Comparison of ENCODE assay signal across 7 cellular contexts in the genomic region with DNA sequence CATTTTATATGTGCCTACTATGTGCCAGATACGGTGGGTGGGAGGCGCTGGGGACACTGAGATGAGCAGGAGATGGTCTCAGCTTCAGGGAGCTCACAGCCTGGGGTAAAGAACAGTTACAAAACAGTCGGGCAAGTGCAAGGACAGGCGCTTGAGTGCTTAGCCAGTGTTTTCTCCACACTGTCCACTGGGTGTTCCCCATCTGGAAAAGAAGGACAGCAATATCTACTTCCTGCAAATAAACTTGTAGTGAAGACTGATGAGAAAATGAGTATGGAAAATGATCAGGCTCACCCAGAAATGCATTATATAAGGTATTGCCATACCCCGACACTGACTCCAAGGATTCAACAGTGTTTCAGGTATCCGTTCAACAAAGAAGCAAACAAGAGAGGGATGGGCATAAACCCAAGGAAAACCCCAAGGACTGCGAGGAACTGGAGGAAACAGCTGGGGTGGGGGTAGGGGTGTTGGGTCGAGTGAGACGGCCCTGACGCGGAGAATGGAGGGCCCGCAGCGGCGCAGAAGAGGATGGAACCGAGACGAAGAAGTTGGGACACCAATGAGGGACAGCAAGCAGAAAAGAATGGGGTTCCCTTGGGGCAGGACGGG. TPM values are rescaled to one million over a fixed set of nuclear protein-coding genes. Genes with fewer than 3 reads are reported as not detected.
DNase-seq lines count a peak whose midpoint lies in the region; FAIRE-seq and TF ChIP-seq lines count a peak whose summit lies in the region.

No MANE protein-coding gene starts in this region.

- no peaks in the 10 kb centered on the region for H3K9me3 Mint-ChIP-seq in astrocyte (ENCODE audit: unreplicated experiment)

- H3K4me3 ChIP-seq in KMS-11 (IDR thresholded peaks at IDR 0.05; ENCODE audit: insufficient read depth, low read depth, low read length) (no peak overlapping the region), astrocyte (ENCODE audit: insufficient read depth, low read depth, low read length) (peak overlapping the region; percentile 65), iPS-15b (ENCODE audit: low read depth, low read length) (peak overlapping the region; percentile 63), skeletal muscle cell (ENCODE audit: low read depth, low read length) (peak overlapping the region; percentile 61)

- FAIRE-seq in astrocyte (lab: Jason Lieb, UNC): peak; percentile 87

- peaks cover 25% of the 10 kb centered on the region for H3K4me1 Mint-ChIP-seq in astrocyte (ENCODE audit: low read depth, unreplicated experiment)

- TF ChIP-seq CTCF in KMS-11 (conservative IDR thresholded peaks at IDR 0.05; ENCODE audit: low read depth, low read length) (no peak), astrocyte (IDR thresholded peaks at IDR 0.05; ENCODE audit: insufficient read depth, low read depth, low read length) (peak; percentile 21)

- H3K27me3 ChIP-seq in KMS-11 (ENCODE audit: insufficient read depth, low read depth) (no peaks in the 10 kb centered on the region), astrocyte (ENCODE audit: insufficient read depth, low read length) (no peaks in the 10 kb centered on the region), iPS-15b (ENCODE audit: control insufficient read depth, insufficient read depth, low read length) (peaks cover 21% of the 10 kb centered on the region)

- H3K36me3 ChIP-seq in KMS-11 (ENCODE audit: insufficient read depth) (no peaks in the 10 kb centered on the region), astrocyte (ENCODE audit: insufficient read depth, low read length) (no peaks in the 10 kb centered on the region), iPS-15b (ENCODE audit: control insufficient read depth, insufficient read depth, low read length) (peaks cover 2% of the 10 kb centered on the region)

- peaks cover 3% of the 10 kb centered on the region for H3K4me1 ChIP-seq in KMS-11 (ENCODE audit: low read depth, poor library complexity, severe bottlenecking)
- peaks cover 9% of the 10 kb centered on the region for H3K4me1 ChIP-seq in astrocyte (ENCODE audit: insufficient read depth, low read length)
- no peaks in the 10 kb centered on the region for H3K4me1 ChIP-seq in iPS-15b (ENCODE audit: control insufficient read depth, insufficient read depth, low read length)

- H3K27ac ChIP-seq in KMS-11 (no peak overlapping the region), astrocyte (ENCODE audit: low read depth, low read length) (peak overlapping the region; percentile 47)

- peak overlapping the region; percentile 53; the same call in 1 of the 2 replicates for H3K9ac ChIP-seq in KMS-11
- H3K9ac ChIP-seq in astrocyte (ENCODE audit: low read length): peak overlapping the region; percentile 82
- peak overlapping the region; percentile 37 for H3K9ac ChIP-seq in iPS-15b (ENCODE audit: low read depth, low read length)

- peak overlapping the region; percentile 69 for H3K27ac Mint-ChIP-seq in astrocyte (ENCODE audit: unreplicated experiment)

- H3K9me3 ChIP-seq in astrocyte (ENCODE audit: insufficient read depth, low read depth, low read length) (no peaks in the 10 kb centered on the region), iPS-15b (ENCODE audit: control insufficient read depth, insufficient read depth, low read length) (peaks cover 3% of the 10 kb centered on the region)

- H3K4me2 ChIP-seq in KMS-11 (peak overlapping the region; percentile 84), astrocyte (ENCODE audit: low read length) (peak overlapping the region; percentile 90)

- H4K20me1 ChIP-seq in KMS-11 (ENCODE audit: insufficient read depth) (no peaks in the 10 kb centered on the region), astrocyte (ENCODE audit: insufficient read depth, low read length) (peaks cover 37% of the 10 kb centered on the region)

- peaks cover 5% of the 10 kb centered on the region for H3K36me3 Mint-ChIP-seq in astrocyte (ENCODE audit: low read depth, unreplicated experiment)

- H3K79me2 ChIP-seq in KMS-11 (ENCODE audit: insufficient read depth, low read depth) (peaks cover 15% of the 10 kb centered on the region; the same call in 1 of the 2 replicates), astrocyte (ENCODE audit: insufficient read depth, low read length) (peaks cover 39% of the 10 kb centered on the region)

- H3K4me3 Mint-ChIP-seq in astrocyte (ENCODE audit: unreplicated experiment): peak overlapping the region; percentile 94

- peaks cover 8% of the 10 kb centered on the region for H3K27me3 Mint-ChIP-seq in astrocyte (ENCODE audit: low read depth, unreplicated experiment)

- peak overlapping the region; percentile 38 for H2AFZ ChIP-seq in KMS-11 (ENCODE audit: low read depth)
- peak overlapping the region; percentile 66 for H2AFZ ChIP-seq in astrocyte (ENCODE audit: low read depth, low read length)

- DNase-seq in GM04503 (ENCODE audit: low read depth) (peak; percentile 30), astrocyte (ENCODE audit: low read depth) (peak; percentile 33), skeletal muscle cell (ENCODE audit: low read depth) (peak; percentile 10), NCI-H1694 (lab: John Stamatoyannopoulos, UW) (no peak), NK-92 (lab: John Stamatoyannopoulos, UW; ENCODE audit: unreplicated experiment) (no peak)

RNA-seq across cellular contexts. Expression of gene TMEM185A, which starts 0.8 kb away (rescaled TPM):
- 28.8 and 32.5 TPM in 2 replicates for total RNA-seq in astrocyte

RNA-seq across cellular contexts. Expression of gene HSFX2, which starts 35.7 kb away (rescaled TPM):
- 0.24 TPM in 1 of 2 replicates, not detected in the other for total RNA-seq in astrocyte

RNA-seq across cellular contexts. Expression of gene MAGEA9B, which starts 43.5 kb away (rescaled TPM):
- not detected in 2 replicates for total RNA-seq in astrocyte

Comparison
In these comparisons a context has a peak if more than half of its experiments do, and no peak if none do; other contexts are left out.
1. DNase-seq: peak in GM04503 (single experiment), astrocyte (single experiment) and skeletal muscle cell (single experiment); none in NCI-H1694 (single experiment) and NK-92 (single experiment).
2. Peak in every context shown above with its lines, with median percentiles within 50 percentile points of each other: H3K9ac ChIP-seq.